1 cellular context compared by ENCODE assay signal in the genomic region with DNA sequence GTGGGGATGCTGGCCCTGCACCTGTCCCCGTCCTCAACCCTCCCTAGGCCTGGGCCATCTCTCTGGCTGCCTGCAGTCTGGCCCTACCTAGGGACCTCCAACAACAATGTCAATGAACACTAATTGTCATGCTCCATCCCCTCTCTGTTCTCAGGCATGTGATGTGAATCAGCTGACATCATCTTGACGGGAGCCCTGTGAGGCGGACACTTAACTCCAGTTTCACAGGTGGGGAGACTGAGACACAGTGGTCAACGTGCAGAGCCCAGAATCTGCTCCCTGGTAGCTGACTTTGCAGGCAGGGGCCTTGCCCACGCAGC.
TF ChIP-seq lines count a peak whose summit lies in the region.

No MANE protein-coding gene starts in this region.

TF ChIP-seq in K562, 482 proteins besides CTCF, POLR2A, EP300 and RAD21:
- TF ChIP-seq, protein P1, sequence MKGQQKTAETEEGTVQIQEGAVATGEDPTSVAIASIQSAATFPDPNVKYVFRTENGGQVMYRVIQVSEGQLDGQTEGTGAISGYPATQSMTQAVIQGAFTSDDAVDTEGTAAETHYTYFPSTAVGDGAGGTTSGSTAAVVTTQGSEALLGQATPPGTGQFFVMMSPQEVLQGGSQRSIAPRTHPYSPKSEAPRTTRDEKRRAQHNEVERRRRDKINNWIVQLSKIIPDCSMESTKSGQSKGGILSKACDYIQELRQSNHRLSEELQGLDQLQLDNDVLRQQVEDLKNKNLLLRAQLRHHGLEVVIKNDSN (CRISPR knock-in tag; IDR thresholded peaks at IDR 0.05): peak; percentile 31; the same call in 1 of the 2 replicates
- TF ChIP-seq TRIM28 (IDR thresholded peaks at IDR 0.05): no peak
- no peak for TF ChIP-seq MAFF (IDR thresholded peaks at IDR 0.05; ENCODE audit: low read length)
- no peak for TF ChIP-seq MCM3 (IDR thresholded peaks at IDR 0.05)
- TF ChIP-seq ZNF780A (CRISPR knock-in tag; IDR thresholded peaks at IDR 0.05): no peak
- TF ChIP-seq TEAD1 (CRISPR knock-in tag; IDR thresholded peaks at IDR 0.05): 0 out of 4 replicates have a peak, but pooled peaks of 1 of the 2 experiments have one; percentile 17
- no peak for TF ChIP-seq CHD2 (IDR thresholded peaks at IDR 0.05; ENCODE audit: low read depth, low read length)
- TF ChIP-seq, protein P2, sequence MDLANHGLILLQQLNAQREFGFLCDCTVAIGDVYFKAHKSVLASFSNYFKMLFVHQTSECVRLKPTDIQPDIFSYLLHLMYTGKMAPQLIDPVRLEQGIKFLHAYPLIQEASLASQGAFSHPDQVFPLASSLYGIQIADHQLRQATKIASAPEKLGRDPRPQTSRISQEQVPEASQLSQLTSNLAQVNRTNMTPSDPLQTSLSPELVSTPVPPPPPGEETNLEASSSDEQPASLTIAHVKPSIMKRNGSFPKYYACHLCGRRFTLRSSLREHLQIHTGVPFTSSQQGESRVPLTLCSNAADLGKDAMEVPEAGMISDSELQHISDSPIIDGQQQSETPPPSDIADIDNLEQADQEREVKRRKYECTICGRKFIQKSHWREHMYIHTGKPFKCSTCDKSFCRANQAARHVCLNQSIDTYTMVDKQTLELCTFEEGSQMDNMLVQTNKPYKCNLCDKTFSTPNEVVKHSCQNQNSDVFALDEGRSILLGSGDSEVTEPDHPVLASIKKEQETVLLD (IDR thresholded peaks at IDR 0.05): no peak
- peak; percentile 22; the same call in 1 of the 2 replicates for TF ChIP-seq RAD51 (IDR thresholded peaks at IDR 0.05; ENCODE audit: borderline replicate concordance, low read depth)
- TF ChIP-seq, protein P3, sequence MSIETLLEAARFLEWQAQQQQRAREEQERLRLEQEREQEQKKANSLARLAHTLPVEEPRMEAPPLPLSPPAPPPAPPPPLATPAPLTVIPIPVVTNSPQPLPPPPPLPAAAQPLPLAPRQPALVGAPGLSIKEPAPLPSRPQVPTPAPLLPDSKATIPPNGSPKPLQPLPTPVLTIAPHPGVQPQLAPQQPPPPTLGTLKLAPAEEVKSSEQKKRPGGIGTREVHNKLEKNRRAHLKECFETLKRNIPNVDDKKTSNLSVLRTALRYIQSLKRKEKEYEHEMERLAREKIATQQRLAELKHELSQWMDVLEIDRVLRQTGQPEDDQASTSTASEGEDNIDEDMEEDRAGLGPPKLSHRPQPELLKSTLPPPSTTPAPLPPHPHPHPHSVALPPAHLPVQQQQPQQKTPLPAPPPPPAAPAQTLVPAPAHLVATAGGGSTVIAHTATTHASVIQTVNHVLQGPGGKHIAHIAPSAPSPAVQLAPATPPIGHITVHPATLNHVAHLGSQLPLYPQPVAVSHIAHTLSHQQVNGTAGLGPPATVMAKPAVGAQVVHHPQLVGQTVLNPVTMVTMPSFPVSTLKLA (conservative IDR thresholded peaks at IDR 0.05): no peak
- TF ChIP-seq HLTF (IDR thresholded peaks at IDR 0.05): no peak
- TF ChIP-seq, protein P4, sequence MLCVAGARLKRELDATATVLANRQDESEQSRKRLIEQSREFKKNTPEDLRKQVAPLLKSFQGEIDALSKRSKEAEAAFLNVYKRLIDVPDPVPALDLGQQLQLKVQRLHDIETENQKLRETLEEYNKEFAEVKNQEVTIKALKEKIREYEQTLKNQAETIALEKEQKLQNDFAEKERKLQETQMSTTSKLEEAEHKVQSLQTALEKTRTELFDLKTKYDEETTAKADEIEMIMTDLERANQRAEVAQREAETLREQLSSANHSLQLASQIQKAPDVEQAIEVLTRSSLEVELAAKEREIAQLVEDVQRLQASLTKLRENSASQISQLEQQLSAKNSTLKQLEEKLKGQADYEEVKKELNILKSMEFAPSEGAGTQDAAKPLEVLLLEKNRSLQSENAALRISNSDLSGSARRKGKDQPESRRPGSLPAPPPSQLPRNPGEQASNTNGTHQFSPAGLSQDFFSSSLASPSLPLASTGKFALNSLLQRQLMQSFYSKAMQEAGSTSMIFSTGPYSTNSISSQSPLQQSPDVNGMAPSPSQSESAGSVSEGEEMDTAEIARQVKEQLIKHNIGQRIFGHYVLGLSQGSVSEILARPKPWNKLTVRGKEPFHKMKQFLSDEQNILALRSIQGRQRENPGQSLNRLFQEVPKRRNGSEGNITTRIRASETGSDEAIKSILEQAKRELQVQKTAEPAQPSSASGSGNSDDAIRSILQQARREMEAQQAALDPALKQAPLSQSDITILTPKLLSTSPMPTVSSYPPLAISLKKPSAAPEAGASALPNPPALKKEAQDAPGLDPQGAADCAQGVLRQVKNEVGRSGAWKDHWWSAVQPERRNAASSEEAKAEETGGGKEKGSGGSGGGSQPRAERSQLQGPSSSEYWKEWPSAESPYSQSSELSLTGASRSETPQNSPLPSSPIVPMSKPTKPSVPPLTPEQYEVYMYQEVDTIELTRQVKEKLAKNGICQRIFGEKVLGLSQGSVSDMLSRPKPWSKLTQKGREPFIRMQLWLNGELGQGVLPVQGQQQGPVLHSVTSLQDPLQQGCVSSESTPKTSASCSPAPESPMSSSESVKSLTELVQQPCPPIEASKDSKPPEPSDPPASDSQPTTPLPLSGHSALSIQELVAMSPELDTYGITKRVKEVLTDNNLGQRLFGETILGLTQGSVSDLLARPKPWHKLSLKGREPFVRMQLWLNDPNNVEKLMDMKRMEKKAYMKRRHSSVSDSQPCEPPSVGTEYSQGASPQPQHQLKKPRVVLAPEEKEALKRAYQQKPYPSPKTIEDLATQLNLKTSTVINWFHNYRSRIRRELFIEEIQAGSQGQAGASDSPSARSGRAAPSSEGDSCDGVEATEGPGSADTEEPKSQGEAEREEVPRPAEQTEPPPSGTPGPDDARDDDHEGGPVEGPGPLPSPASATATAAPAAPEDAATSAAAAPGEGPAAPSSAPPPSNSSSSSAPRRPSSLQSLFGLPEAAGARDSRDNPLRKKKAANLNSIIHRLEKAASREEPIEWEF (CRISPR knock-in tag; IDR thresholded peaks at IDR 0.05): peak; percentile 40; the same call in 1 of the 2 replicates
- no peak for TF ChIP-seq ZNF75A (CRISPR knock-in tag; IDR thresholded peaks at IDR 0.05)
- TF ChIP-seq, protein P5, sequence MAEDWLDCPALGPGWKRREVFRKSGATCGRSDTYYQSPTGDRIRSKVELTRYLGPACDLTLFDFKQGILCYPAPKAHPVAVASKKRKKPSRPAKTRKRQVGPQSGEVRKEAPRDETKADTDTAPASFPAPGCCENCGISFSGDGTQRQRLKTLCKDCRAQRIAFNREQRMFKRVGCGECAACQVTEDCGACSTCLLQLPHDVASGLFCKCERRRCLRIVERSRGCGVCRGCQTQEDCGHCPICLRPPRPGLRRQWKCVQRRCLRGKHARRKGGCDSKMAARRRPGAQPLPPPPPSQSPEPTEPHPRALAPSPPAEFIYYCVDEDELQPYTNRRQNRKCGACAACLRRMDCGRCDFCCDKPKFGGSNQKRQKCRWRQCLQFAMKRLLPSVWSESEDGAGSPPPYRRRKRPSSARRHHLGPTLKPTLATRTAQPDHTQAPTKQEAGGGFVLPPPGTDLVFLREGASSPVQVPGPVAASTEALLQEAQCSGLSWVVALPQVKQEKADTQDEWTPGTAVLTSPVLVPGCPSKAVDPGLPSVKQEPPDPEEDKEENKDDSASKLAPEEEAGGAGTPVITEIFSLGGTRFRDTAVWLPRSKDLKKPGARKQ (CRISPR knock-in tag; IDR thresholded peaks at IDR 0.05): no peak
- TF ChIP-seq, protein P6, sequence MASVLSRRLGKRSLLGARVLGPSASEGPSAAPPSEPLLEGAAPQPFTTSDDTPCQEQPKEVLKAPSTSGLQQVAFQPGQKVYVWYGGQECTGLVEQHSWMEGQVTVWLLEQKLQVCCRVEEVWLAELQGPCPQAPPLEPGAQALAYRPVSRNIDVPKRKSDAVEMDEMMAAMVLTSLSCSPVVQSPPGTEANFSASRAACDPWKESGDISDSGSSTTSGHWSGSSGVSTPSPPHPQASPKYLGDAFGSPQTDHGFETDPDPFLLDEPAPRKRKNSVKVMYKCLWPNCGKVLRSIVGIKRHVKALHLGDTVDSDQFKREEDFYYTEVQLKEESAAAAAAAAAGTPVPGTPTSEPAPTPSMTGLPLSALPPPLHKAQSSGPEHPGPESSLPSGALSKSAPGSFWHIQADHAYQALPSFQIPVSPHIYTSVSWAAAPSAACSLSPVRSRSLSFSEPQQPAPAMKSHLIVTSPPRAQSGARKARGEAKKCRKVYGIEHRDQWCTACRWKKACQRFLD (CRISPR knock-in tag; IDR thresholded peaks at IDR 0.05): no peak
- TF ChIP-seq ZNF239 (CRISPR knock-in tag; IDR thresholded peaks at IDR 0.05): no peak
- TF ChIP-seq, protein P7, sequence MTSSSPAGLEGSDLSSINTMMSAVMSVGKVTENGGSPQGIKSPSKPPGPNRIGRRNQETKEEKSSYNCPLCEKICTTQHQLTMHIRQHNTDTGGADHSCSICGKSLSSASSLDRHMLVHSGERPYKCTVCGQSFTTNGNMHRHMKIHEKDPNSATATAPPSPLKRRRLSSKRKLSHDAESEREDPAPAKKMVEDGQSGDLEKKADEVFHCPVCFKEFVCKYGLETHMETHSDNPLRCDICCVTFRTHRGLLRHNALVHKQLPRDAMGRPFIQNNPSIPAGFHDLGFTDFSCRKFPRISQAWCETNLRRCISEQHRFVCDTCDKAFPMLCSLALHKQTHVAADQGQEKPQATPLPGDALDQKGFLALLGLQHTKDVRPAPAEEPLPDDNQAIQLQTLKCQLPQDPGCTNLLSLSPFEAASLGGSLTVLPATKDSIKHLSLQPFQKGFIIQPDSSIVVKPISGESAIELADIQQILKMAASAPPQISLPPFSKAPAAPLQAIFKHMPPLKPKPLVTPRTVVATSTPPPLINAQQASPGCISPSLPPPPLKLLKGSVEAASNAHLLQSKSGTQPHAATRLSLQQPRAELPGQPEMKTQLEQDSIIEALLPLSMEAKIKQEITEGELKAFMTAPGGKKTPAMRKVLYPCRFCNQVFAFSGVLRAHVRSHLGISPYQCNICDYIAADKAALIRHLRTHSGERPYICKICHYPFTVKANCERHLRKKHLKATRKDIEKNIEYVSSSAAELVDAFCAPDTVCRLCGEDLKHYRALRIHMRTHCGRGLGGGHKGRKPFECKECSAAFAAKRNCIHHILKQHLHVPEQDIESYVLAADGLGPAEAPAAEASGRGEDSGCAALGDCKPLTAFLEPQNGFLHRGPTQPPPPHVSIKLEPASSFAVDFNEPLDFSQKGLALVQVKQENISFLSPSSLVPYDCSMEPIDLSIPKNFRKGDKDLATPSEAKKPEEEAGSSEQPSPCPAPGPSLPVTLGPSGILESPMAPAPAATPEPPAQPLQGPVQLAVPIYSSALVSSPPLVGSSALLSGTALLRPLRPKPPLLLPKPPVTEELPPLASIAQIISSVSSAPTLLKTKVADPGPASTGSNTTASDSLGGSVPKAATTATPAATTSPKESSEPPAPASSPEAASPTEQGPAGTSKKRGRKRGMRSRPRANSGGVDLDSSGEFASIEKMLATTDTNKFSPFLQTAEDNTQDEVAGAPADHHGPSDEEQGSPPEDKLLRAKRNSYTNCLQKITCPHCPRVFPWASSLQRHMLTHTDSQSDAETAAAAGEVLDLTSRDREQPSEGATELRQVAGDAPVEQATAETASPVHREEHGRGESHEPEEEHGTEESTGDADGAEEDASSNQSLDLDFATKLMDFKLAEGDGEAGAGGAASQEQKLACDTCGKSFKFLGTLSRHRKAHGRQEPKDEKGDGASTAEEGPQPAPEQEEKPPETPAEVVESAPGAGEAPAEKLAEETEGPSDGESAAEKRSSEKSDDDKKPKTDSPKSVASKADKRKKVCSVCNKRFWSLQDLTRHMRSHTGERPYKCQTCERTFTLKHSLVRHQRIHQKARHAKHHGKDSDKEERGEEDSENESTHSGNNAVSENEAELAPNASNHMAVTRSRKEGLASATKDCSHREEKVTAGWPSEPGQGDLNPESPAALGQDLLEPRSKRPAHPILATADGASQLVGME (CRISPR knock-in tag; IDR thresholded peaks at IDR 0.05): no peak
- TF ChIP-seq TAL1 (IDR thresholded peaks at IDR 0.05): no peak
- TF ChIP-seq, protein P8, sequence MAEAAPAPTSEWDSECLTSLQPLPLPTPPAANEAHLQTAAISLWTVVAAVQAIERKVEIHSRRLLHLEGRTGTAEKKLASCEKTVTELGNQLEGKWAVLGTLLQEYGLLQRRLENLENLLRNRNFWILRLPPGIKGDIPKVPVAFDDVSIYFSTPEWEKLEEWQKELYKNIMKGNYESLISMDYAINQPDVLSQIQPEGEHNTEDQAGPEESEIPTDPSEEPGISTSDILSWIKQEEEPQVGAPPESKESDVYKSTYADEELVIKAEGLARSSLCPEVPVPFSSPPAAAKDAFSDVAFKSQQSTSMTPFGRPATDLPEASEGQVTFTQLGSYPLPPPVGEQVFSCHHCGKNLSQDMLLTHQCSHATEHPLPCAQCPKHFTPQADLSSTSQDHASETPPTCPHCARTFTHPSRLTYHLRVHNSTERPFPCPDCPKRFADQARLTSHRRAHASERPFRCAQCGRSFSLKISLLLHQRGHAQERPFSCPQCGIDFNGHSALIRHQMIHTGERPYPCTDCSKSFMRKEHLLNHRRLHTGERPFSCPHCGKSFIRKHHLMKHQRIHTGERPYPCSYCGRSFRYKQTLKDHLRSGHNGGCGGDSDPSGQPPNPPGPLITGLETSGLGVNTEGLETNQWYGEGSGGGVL (CRISPR knock-in tag; IDR thresholded peaks at IDR 0.05): no peak
- TF ChIP-seq TEAD2 (tag; IDR thresholded peaks at IDR 0.05): no peak
- TF ChIP-seq NR3C1 (CRISPR knock-in tag; IDR thresholded peaks at IDR 0.05): 0 out of 2 replicates have a peak, but pooled peaks have one; percentile 36
